In the genomic region with DNA sequence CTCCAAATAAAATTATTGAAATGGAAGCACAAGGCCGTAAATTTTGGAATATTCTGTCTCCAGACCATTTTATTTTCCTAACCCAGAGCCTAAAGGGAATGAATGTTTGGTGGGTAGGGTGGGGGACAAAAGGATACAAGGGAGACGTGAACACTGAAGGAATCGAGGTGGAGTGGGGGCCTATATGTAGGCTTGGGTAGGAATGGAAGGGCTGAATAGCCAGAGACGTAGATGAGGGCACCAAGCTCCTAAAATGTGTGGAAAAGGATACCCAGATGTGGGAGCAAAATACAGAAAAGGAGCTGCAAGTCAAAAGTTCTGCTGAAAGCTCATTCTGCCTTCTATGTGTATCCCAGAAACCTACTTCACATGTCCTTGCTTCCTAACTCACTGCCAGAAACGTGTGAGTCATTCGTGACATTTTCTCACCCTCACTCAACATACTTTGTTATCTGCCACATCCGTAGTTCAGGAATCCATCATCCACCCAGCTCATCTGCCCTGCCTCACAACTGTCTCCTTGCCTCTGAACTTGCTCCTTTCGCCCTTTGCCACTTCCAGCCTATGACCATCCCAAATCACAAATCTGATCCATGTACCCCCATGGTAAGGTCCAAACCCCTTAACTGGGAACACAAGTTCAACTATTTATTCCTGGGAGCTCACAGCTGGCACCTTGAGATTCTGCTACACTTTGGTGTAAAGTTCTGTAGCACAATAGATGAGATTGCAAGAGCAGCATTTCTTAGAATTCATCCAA, we compare ENCODE assay signal across 10 cellular contexts.
A peak's percentile ranks its signal among the peaks of the same experiment; 100 is the strongest.
DNase-seq lines count a peak whose midpoint lies in the region; ATAC-seq, FAIRE-seq and TF ChIP-seq lines count a peak whose summit lies in the region.
"Had no signal": no experiment of that assay in that cellular context is flagged by ENCODE, and none has a peak within 500 bp of the region (broad histone marks: within the 10 kb centered on the region; RNA-seq: fewer than 3 reads in every experiment).

No MANE protein-coding gene starts in this region.

- in situ Hi-C loops in mammary epithelial cell (cut with MboI; ENCODE audit: low sequenced_read_pairs in 2 of 2) = no loop called here

- peak overlapping the region; percentile 1 for H2AFZ ChIP-seq in mammary epithelial cell (ENCODE audit: low read depth, low read length)
- H2AFZ ChIP-seq: parathyroid adenoma had no signal

- no peaks in the 10 kb centered on the region for H3K79me2 ChIP-seq in mammary epithelial cell (ENCODE audit: insufficient read depth, low read length)
- H3K79me2 ChIP-seq: parathyroid adenoma had no signal

- DNase-seq in Right ventricle myocardium superior (no peak), cardiac septum (ENCODE audit: low spot score) (no peak), mammary epithelial cell (peak; percentile 76), iris pigment epithelial cell (ENCODE audit: low read depth) (peak; percentile 96), small intestine (no peak), NCI-H1092 treated with DMSO at 0.1 percent for 48 hours (lab: John Stamatoyannopoulos, UW) (no peak), SIG-M5 treated with dmso at 0.1 percent for 504 hours (lab: John Stamatoyannopoulos, UW; ENCODE audit: unreplicated experiment) (no peak), NCI-H82 treated with DMSO at 0.1 percent for 48 hours (lab: John Stamatoyannopoulos, UW; ENCODE audit: unreplicated experiment) (no peak)
- DNase-seq: cerebellar nuclear complex had no signal

- intact Hi-C loops in Right ventricle myocardium superior (cut with DNase I) (no loop called here), cardiac septum (cut with DNase I) (no loop called here), mammary epithelial cell (cut with micrococcal nuclease) (loop anchor here (2.0 kb wide), 1 partner anchor 18 kb away; no protein-coding TSS in a partner anchor)

- H3K9me3 ChIP-seq in mammary epithelial cell (replicated peaks; ENCODE audit: insufficient read depth, low read length) (no peaks in the 10 kb centered on the region), small intestine (ENCODE audit: control insufficient read depth, low read depth) (no peaks in the 10 kb centered on the region)

- no peak overlapping the region for H3K27ac ChIP-seq in mammary epithelial cell (ENCODE audit: insufficient read depth, low read depth, low read length)
- H3K27ac ChIP-seq in small intestine (ENCODE audit: low read depth in 1 of 2, low read length in 1 of 2) = no peak overlapping the region
- H3K27ac ChIP-seq: parathyroid adenoma had no signal

- no peaks in the 10 kb centered on the region for H3K27me3 ChIP-seq in mammary epithelial cell (ENCODE audit: insufficient read depth, low read length)
- H3K27me3 ChIP-seq in small intestine (ENCODE audit: control insufficient read depth in 2 of 2, insufficient read depth in 2 of 2, low read length in 2 of 2) = no peaks in the 10 kb centered on the region

- BruUV-seq in mammary epithelial cell (replicated peaks; lab: Mats Ljungman, UMichigan) = no TSS peak

- H3K4me3 ChIP-seq in mammary epithelial cell (replicated peaks in 1 of 3; ENCODE audit: insufficient read depth in 1 of 3, low read depth in 2 of 3, low read length in 3 of 3) (no peak overlapping the region), small intestine (ENCODE audit: low read depth in 1 of 2, low read length in 2 of 2) (no peak overlapping the region)

- ATAC-seq in Right ventricle myocardium superior (ENCODE audit: poor library complexity) = peak; percentile 81

- H3K4me2 ChIP-seq in mammary epithelial cell (ENCODE audit: insufficient read depth, low read depth, low read length) = peak overlapping the region; percentile 19

- no peak overlapping the region for H3K9ac ChIP-seq in mammary epithelial cell (ENCODE audit: insufficient read depth, low read length)
- H3K9ac ChIP-seq: parathyroid adenoma had no signal

- dilution Hi-C loops in mammary epithelial cell (cut with HindIII; ENCODE audit: low sequenced_read_pairs) = no loop called here

- H3K36me3 ChIP-seq in mammary epithelial cell (ENCODE audit: insufficient read depth, low read length) = no peaks in the 10 kb centered on the region
- H3K36me3 ChIP-seq in small intestine (ENCODE audit: control insufficient read depth in 2 of 2, insufficient read depth in 2 of 2, low read length in 2 of 2) = no peaks in the 10 kb centered on the region

- H3K4me1 ChIP-seq in mammary epithelial cell (ENCODE audit: insufficient read depth, low read length) (peaks cover 12% of the 10 kb centered on the region), small intestine (ENCODE audit: control insufficient read depth in 2 of 2, insufficient read depth in 1 of 2, low read depth in 1 of 2, low read length in 1 of 2) (no peaks in the 10 kb centered on the region)
- H3K4me1 ChIP-seq: parathyroid adenoma had no signal

- TF ChIP-seq CTCF in mammary epithelial cell (conservative IDR thresholded peaks at IDR 0.05 in 1 of 2, IDR thresholded peaks at IDR 0.05 in 1 of 2; ENCODE audit: extremely low read depth in 1 of 2, insufficient read depth in 1 of 2, low read depth in 1 of 2, low read length in 2 of 2) = no peak

- no peak for FAIRE-seq in small intestine (lab: Jason Lieb, UNC)

- H4K20me1 ChIP-seq in mammary epithelial cell (ENCODE audit: insufficient read depth, low read length) = no peaks in the 10 kb centered on the region

- 61% methylated on average over 8 of the region's 8 CpGs for WGBS in mammary epithelial cell (ENCODE audit: low coverage, missing lambda C conversion rate)
- 79 to 84% (median 83%) methylated on average over 8 of the region's 8 CpGs for WGBS in small intestine, 3 donors

- CTCF ChIA-PET in mammary epithelial cell (lab: Charles Lee; ENCODE audit: low non-redundant PET) = interaction anchor here (0.6 kb wide), 1 partner anchor 650 kb away, joined by 4 read pairs; no protein-coding TSS in a partner anchor

Comparison
In these comparisons a context has a peak if more than half of its experiments do, and no peak if none do; other contexts are left out.
1. DNase-seq: peak in mammary epithelial cell (single experiment) and iris pigment epithelial cell (single experiment); none in Right ventricle myocardium superior (single experiment), cardiac septum (single experiment), small intestine (single experiment), NCI-H1092 treated with DMSO at 0.1 percent for 48 hours (single experiment), SIG-M5 treated with dmso at 0.1 percent for 504 hours (single experiment) and NCI-H82 treated with DMSO at 0.1 percent for 48 hours (single experiment).